Comparison of ENCODE assay signal across 1 cellular context in the genomic region with DNA sequence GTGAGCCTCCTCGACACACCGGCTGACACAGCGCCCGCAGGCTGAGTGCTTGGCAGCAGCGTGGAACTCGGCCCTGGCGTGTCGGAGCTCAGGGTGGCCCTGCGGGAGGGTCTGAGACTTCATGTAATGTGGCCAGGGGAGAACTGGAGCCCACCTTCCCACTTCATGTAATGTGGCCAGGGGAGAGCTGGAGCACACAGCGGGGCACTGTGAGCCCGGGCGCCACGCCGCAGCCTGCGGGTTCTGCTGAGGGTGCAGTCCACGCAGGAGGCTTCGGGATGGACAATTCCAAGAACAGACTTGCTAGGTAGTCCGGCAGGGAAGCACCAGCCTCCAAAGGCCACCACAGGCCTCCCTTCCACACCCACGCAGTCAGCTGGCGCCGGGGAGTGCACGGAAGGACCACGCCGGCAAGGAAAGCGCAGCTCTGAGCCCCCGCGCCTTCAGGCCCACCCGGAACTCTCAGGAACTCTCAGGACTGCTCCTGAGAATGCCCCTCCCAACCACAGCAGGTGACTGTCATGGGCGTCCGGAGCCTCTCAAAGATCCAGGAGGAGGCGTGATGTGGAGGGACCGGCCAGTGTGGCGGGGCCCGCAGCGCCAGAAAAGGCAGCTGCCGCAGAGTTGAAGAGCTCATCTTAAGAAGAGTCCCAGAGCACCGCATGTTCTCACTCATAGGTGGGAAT.
TF ChIP-seq lines count a peak whose summit lies in the region.

No MANE protein-coding gene starts in this region.

TF ChIP-seq in HepG2, 621 proteins besides CTCF, POLR2A, EP300 and RAD21:
- TF ChIP-seq, protein P1, sequence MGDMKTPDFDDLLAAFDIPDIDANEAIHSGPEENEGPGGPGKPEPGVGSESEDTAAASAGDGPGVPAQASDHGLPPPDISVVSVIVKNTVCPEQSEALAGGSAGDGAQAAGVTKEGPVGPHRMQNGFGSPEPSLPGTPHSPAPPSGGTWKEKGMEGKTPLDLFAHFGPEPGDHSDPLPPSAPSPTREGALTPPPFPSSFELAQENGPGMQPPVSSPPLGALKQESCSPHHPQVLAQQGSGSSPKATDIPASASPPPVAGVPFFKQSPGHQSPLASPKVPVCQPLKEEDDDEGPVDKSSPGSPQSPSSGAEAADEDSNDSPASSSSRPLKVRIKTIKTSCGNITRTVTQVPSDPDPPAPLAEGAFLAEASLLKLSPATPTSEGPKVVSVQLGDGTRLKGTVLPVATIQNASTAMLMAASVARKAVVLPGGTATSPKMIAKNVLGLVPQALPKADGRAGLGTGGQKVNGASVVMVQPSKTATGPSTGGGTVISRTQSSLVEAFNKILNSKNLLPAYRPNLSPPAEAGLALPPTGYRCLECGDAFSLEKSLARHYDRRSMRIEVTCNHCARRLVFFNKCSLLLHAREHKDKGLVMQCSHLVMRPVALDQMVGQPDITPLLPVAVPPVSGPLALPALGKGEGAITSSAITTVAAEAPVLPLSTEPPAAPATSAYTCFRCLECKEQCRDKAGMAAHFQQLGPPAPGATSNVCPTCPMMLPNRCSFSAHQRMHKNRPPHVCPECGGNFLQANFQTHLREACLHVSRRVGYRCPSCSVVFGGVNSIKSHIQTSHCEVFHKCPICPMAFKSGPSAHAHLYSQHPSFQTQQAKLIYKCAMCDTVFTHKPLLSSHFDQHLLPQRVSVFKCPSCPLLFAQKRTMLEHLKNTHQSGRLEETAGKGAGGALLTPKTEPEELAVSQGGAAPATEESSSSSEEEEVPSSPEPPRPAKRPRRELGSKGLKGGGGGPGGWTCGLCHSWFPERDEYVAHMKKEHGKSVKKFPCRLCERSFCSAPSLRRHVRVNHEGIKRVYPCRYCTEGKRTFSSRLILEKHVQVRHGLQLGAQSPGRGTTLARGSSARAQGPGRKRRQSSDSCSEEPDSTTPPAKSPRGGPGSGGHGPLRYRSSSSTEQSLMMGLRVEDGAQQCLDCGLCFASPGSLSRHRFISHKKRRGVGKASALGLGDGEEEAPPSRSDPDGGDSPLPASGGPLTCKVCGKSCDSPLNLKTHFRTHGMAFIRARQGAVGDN (CRISPR knock-in tag; IDR thresholded peaks at IDR 0.05) = peak; percentile 20; the same call in 1 of the 2 replicates
- TF ChIP-seq ZNF720 (CRISPR knock-in tag; IDR thresholded peaks at IDR 0.05) (no peak), TBX2 (CRISPR knock-in tag; IDR thresholded peaks at IDR 0.05; ENCODE audit: borderline replicate concordance) (no peak)
